In the genomic region with DNA sequence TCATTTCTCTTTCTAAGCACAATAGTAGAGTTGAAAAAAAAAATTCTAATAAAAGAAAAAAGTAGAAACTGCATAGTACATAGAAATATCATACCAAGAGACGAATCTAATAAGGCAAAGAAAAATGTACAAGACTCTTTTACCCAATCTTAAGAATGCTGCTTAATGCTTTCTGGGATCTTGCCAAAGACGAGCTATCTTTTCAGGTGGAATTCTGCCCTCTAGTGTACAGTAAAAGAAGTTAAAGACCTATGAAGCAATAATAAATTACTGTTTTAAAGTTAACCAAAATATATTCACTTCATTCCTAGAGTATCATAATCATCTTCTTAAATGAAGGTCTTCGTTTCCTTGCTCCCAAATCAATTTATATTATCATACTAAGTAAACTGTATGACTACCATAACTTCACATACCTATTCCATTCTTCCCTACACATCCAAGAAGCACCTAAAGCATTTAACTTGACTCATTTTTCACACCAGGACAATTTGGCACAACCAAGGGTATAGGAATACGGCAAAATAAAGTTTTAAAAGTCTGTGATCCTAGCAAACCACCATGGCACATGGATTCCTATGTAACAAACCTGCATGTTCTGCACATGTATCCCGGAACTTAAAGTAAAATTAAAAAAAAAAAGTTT, we compare ENCODE assay signal across 9 cellular contexts. TPM values are rescaled to one million over a fixed set of nuclear protein-coding genes. Genes with fewer than 3 reads are reported as not detected.
A peak's percentile ranks its signal among the peaks of the same experiment; 100 is the strongest.
DNase-seq lines count a peak whose midpoint lies in the region; ATAC-seq and TF ChIP-seq lines count a peak whose summit lies in the region.
"Had no signal": no experiment of that assay in that cellular context is flagged by ENCODE, and none has a peak within 500 bp of the region (broad histone marks: within the 10 kb centered on the region; RNA-seq: fewer than 3 reads in every experiment).

No MANE protein-coding gene starts in this region.

- CTCF ChIA-PET in CD4-positive, alpha-beta memory T cell (lab: Charles Lee; ENCODE audit: partially characterized antibody): interaction anchor here (0.6 to 11.9 kb wide), 19 partner anchors 9 to 729 kb away, joined by 3 to 296 read pairs (median 4); partner anchors contain the start of gene ADAT1
- CTCF ChIA-PET in HCT116 (lab: Charles Lee): interaction anchor here (0.6 to 3.6 kb wide), 26 partner anchors 8 to 186 kb away, joined by 3 to 48 read pairs (median 4); no protein-coding TSS in a partner anchor

- H2AFZ ChIP-seq in HCT116 (ENCODE audit: low read depth, low read length, poor library complexity, severe bottlenecking): no peak overlapping the region

- DNase-seq in CD4-positive, alpha-beta memory T cell: peak in 4 of 5 donors; percentile 53 to 63 (median 60)
- DNase-seq in HCT116 (ENCODE audit: low read depth, low spot score) (peak; percentile 66), NCI-H69 (lab: John Stamatoyannopoulos, UW) (peak; percentile 67), body of pancreas (peak in 1 of 4 donors; percentile 40), iris pigment epithelial cell (ENCODE audit: low read depth) (peak; percentile 85), thyroid gland (no peak)

- POLR2A ChIA-PET in CD4-positive, alpha-beta memory T cell (lab: Charles Lee; ENCODE audit: partially characterized antibody): interaction anchor here (0.9 to 1.4 kb wide), 2 partner anchors 152 to 186 kb away, joined by 5 to 13 read pairs; no protein-coding TSS in a partner anchor
- POLR2A ChIA-PET in HCT116 (lab: Charles Lee): interaction anchor here (1.0 to 1.1 kb wide), 4 partner anchors 80 to 186 kb away, joined by 3 to 4 read pairs (median 4); partner anchors contain the start of gene BCAR1

- no peak for TF ChIP-seq POLR2A in HCT116 (IDR thresholded peaks at IDR 0.05; ENCODE audit: borderline replicate concordance, extremely low read depth, insufficient read depth, insufficient read length)
- TF ChIP-seq POLR2A in body of pancreas (IDR thresholded peaks at IDR 0.05): no peak
- TF ChIP-seq POLR2A in thyroid gland (IDR thresholded peaks at IDR 0.05): no peak

- TF ChIP-seq CTCF in HCT116 (IDR thresholded peaks at IDR 0.05 in 2 of 3, conservative IDR thresholded peaks at IDR 0.05 in 1 of 3; ENCODE audit: borderline replicate concordance in 1 of 3, insufficient read depth in 1 of 3, low read depth in 2 of 3, low read length in 2 of 3) (peak; percentile 30 to 91 (median 74); a peak in 5 of 6 replicates), body of pancreas (IDR thresholded peaks at IDR 0.05) (peak; percentile 33 to 85 (median 79)), thyroid gland (IDR thresholded peaks at IDR 0.05) (peak; percentile 58 to 94 (median 66))

- no peak; the same call in 1 of the 2 replicates for ATAC-seq in HCT116
- ATAC-seq in body of pancreas: peak; percentile 78
- ATAC-seq in HG03378 (IDR thresholded peaks at IDR 0.05; ENCODE audit: unreplicated experiment): no peak
- ATAC-seq in HG03039 (IDR thresholded peaks at IDR 0.05; ENCODE audit: unreplicated experiment): no peak

- TF ChIP-seq RAD21 in HCT116 (IDR thresholded peaks at IDR 0.05; ENCODE audit: low read depth): peak; percentile 97

- 23 to 25% methylated on average over 5 of the region's 5 CpGs for WGBS in body of pancreas, 2 donors
- 31% methylated on average over 5 of the region's 5 CpGs for WGBS in thyroid gland, 2 donors

- RAD21 ChIA-PET in HCT116 (lab: Charles Lee; ENCODE audit: low non-redundant PET in 1 of 2, low total read pairs in 2 of 2, uncharacterized antibody in 2 of 2, unreplicated experiment in 2 of 2): interaction anchor here (1.0 to 1.4 kb wide), 5 partner anchors 140 to 186 kb away, joined by 3 to 10 read pairs (median 8); no protein-coding TSS in a partner anchor

- no TSS peak for BruUV-seq in HCT116 (replicated peaks; lab: Mats Ljungman, UMichigan)

- H3K36me3 Mint-ChIP-seq in CD4-positive, alpha-beta memory T cell: peaks cover 7 to 14% of the 10 kb centered on the region in 2 donors

- H4K20me1 ChIP-seq in HCT116 (ENCODE audit: insufficient read depth): no peaks in the 10 kb centered on the region

- intact Hi-C loops in CD4-positive, alpha-beta memory T cell (cut with micrococcal nuclease): loop anchor here (1.0 kb wide), 3 partner anchors 151 to 379 kb away; no protein-coding TSS in a partner anchor
- intact Hi-C loops in HCT116 (cut with micrococcal nuclease): loop anchor here (1.0 kb wide), 3 partner anchors 140 to 186 kb away; no protein-coding TSS in a partner anchor
- intact Hi-C loops in body of pancreas (cut with DNase I): loop anchor here (5.0 kb wide), 2 partner anchors 148 to 188 kb away; no protein-coding TSS in a partner anchor
- intact Hi-C loops in thyroid gland (cut with DNase I): loop anchor here (10.0 kb wide), 1 partner anchor 181 kb away; the partner anchor contains the start of gene CTRB2

- H3K9me2 ChIP-seq in HCT116 (ENCODE audit: insufficient read depth): no peaks in the 10 kb centered on the region

- no peak overlapping the region for H3K4me3 Mint-ChIP-seq in CD4-positive, alpha-beta memory T cell
- H3K4me3 Mint-ChIP-seq: IgD-negative memory B cell had no signal

- 0 out of 2 replicates have a peak, but pooled peaks cover 2% of the 10 kb centered on the region for H3K79me2 ChIP-seq in HCT116 (ENCODE audit: insufficient read depth, low read length)

- no peaks in the 10 kb centered on the region for H3K36me3 ChIP-seq in CD4-positive, alpha-beta memory T cell (ENCODE audit: insufficient read depth, low read length)
- peaks cover 4 to 9% of the 10 kb centered on the region in 2 experiments; a peak in 1 of 4 replicates for H3K36me3 ChIP-seq in HCT116 (ENCODE audit: control insufficient read depth in 1 of 2, insufficient read depth in 2 of 2, low read length in 2 of 2)
- H3K36me3 ChIP-seq in body of pancreas (replicated peaks in 1 of 2; ENCODE audit: insufficient read depth in 1 of 2, low read depth in 2 of 2): no peaks in the 10 kb centered on the region
- H3K36me3 ChIP-seq in thyroid gland: no peaks in the 10 kb centered on the region

- no peaks in the 10 kb centered on the region for H3K27me3 ChIP-seq in CD4-positive, alpha-beta memory T cell (ENCODE audit: insufficient read depth, low read length)
- H3K27me3 ChIP-seq in HCT116 (ENCODE audit: insufficient read depth, low read length) (no peaks in the 10 kb centered on the region), body of pancreas (no peaks in the 10 kb centered on the region), thyroid gland (no peaks in the 10 kb centered on the region)

- H3K27ac ChIP-seq in CD4-positive, alpha-beta memory T cell (ENCODE audit: low read depth, low read length): no peak overlapping the region
- no peak overlapping the region for H3K27ac ChIP-seq in HCT116 (ENCODE audit: low read depth, low read length)
- peak overlapping the region in 1 of 4 donors; percentile 11 for H3K27ac ChIP-seq in body of pancreas
- H3K27ac ChIP-seq in thyroid gland: no peak overlapping the region

- no peaks in the 10 kb centered on the region for H3K9me3 ChIP-seq in CD4-positive, alpha-beta memory T cell (ENCODE audit: control insufficient read depth in 1 of 2, low read length in 2 of 2)
- H3K9me3 ChIP-seq in HCT116 (ENCODE audit: control insufficient read depth in 1 of 2, insufficient read depth in 1 of 2, low read depth in 1 of 2, low read length in 2 of 2): no peaks in the 10 kb centered on the region
- no peaks in the 10 kb centered on the region for H3K9me3 ChIP-seq in body of pancreas
- no peaks in the 10 kb centered on the region for H3K9me3 ChIP-seq in thyroid gland

- H3K4me1 Mint-ChIP-seq in CD4-positive, alpha-beta memory T cell: peaks cover 20 to 38% (median 34%) of the 10 kb centered on the region in 4 donors

- H3K9me3 Mint-ChIP-seq in CD4-positive, alpha-beta memory T cell: no peaks in the 10 kb centered on the region
- H3K9me3 Mint-ChIP-seq: IgD-negative memory B cell had no signal

- no peak overlapping the region for H3K9ac ChIP-seq in HCT116 (ENCODE audit: low read length)

- no peaks in the 10 kb centered on the region for H3K27me3 Mint-ChIP-seq in CD4-positive, alpha-beta memory T cell

- peaks cover 26% of the 10 kb centered on the region for H3K4me1 ChIP-seq in CD4-positive, alpha-beta memory T cell (ENCODE audit: insufficient read depth, low read length)
- H3K4me1 ChIP-seq in HCT116 (ENCODE audit: control insufficient read depth in 1 of 2, insufficient read depth in 2 of 2, low read length in 2 of 2) (peaks cover 3 to 4% of the 10 kb centered on the region in 2 experiments; a peak in 1 of 4 replicates), body of pancreas (peaks cover 4% of the 10 kb centered on the region), thyroid gland (peaks cover 4 to 10% of the 10 kb centered on the region in 2 donors)

- H3K4me2 ChIP-seq in HCT116 (ENCODE audit: low read length): no peak overlapping the region

- no peak overlapping the region for H3K27ac Mint-ChIP-seq in CD4-positive, alpha-beta memory T cell
- H3K27ac Mint-ChIP-seq: IgD-negative memory B cell had no signal

- H3K4me3 ChIP-seq in CD4-positive, alpha-beta memory T cell (ENCODE audit: low read length in 2 of 2): no peak overlapping the region
- H3K4me3 ChIP-seq in HCT116 (replicated peaks in 1 of 2; ENCODE audit: low read depth in 1 of 2, low read length in 2 of 2): no peak overlapping the region
- H3K4me3 ChIP-seq in body of pancreas: no peak overlapping the region
- H3K4me3 ChIP-seq in thyroid gland (replicated peaks in 1 of 3): no peak overlapping the region

TF ChIP-seq in HCT116, 20 proteins besides CTCF, POLR2A, EP300 and RAD21:
- TF ChIP-seq FOSL1 (IDR thresholded peaks at IDR 0.05; ENCODE audit: low read depth) (0 out of 2 replicates have a peak, but pooled peaks have one; percentile 8), CBX3 (IDR thresholded peaks at IDR 0.05; ENCODE audit: low read depth) (no peak), EZH2 (IDR thresholded peaks at IDR 0.05) (no peak), EGR1 (IDR thresholded peaks at IDR 0.05; ENCODE audit: low read depth) (no peak), CEBPB (IDR thresholded peaks at IDR 0.05; ENCODE audit: low read depth) (peak; percentile 57; the same call in 1 of the 2 replicates), SRF (IDR thresholded peaks at IDR 0.05; ENCODE audit: low read depth) (no peak), JUND (IDR thresholded peaks at IDR 0.05) (no peak), ZFX (IDR thresholded peaks at IDR 0.05) (no peak)
- TF ChIP-seq, protein P1, sequence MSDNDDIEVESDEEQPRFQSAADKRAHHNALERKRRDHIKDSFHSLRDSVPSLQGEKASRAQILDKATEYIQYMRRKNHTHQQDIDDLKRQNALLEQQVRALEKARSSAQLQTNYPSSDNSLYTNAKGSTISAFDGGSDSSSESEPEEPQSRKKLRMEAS (IDR thresholded peaks at IDR 0.05): no peak

RNA-seq across cellular contexts. Expression of gene CFDP1, which starts 47.7 kb away (rescaled TPM):
- 10 to 100 TPM; 41.8 to 42.4 TPM for total RNA-seq in CD4-positive, alpha-beta memory T cell
- polyA plus RNA-seq in CD4-positive, alpha-beta memory T cell: 10 to 100 TPM; 37.1 to 42.0 TPM
- total RNA-seq in HCT116 (2021; ENCODE audit: unreplicated experiment) (45.3 TPM), body of pancreas (10 to 100 TPM; 34.0 to 65.3 TPM), thyroid gland (10 to 100 TPM; 50.5 to 77.9 (median 60.7) TPM)
- polyA plus RNA-seq in HCT116 (2012): 40.9 and 53.4 TPM in 2 replicates

Comparison
In these comparisons a context has a peak if more than half of its experiments do, and no peak if none do; other contexts are left out.
1. DNase-seq: peak in CD4-positive, alpha-beta memory T cell (4 of 5), HCT116 (single experiment), NCI-H69 (single experiment) and iris pigment epithelial cell (single experiment); none in thyroid gland (0 of 2).
2. Peak in every context shown above with its lines, with median percentiles within 50 percentile points of each other: CTCF ChIP-seq.